8 cellular contexts compared by ENCODE assay signal in the genomic region with DNA sequence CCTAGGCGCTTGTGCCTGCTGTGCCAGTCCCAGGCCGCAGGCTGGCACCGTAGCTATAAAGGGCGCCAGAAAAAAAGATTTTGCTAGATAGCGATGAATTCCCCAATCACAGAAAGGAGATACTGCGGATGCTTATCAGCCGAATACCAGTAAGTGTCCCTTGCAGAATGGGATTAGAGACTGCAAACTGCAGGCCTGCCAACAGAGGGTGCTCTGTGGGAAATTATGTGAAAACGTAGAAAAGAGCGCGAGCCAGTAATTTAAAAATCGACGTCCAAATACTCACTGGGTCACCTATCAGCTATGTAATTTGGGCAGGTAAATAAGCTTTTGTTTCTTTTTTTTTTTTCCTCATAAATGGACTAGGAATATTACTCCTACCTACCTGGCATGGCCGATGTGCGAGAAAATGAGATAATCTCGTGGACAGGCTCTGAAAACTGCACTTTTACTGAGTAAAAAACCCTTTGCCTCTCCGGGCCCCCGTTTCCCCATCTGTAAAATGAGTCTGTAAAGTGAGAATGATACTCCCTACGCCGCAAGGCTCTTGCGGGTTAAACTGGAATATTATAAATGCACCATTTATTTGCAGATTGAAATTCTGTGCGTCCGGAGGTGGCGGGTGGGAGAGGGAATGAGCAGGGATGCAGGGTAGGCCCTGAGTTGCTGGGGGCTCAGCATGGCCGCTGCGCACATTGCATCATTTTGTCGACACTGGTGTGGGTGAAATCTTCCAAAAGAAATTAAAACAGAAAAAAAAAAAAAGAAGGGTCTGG. TPM values are rescaled to one million over a fixed set of nuclear protein-coding genes. Genes with fewer than 3 reads are reported as not detected.
DNase-seq lines count a peak whose midpoint lies in the region; ATAC-seq and TF ChIP-seq lines count a peak whose summit lies in the region.

No MANE protein-coding gene starts in this region.

- 9% methylated on average over 25 of the region's 26 CpGs for WGBS in HUES64
- WGBS in esophagus, 2 donors, result 5 to 6% methylated on average over 26 of the region's 26 CpGs

- H3K9ac ChIP-seq in HUES64 (ENCODE audit: low read depth, low read length) (peak overlapping the region; percentile 98), OCI-LY1 (ENCODE audit: low read length) (peak overlapping the region; percentile 87)

- peak overlapping the region; percentile 94 for H3K4me2 ChIP-seq in OCI-LY1 (ENCODE audit: low read length)

- no peaks in the 10 kb centered on the region for H3F3A ChIP-seq in OCI-LY1 (ENCODE audit: insufficient read depth, low read length)

- H3K4me3 ChIP-seq in HUES64 (ENCODE audit: low read length), result peak overlapping the region; percentile 97
- peak overlapping the region; percentile 99 for H3K4me3 ChIP-seq in OCI-LY1 (ENCODE audit: low read depth, low read length, poor library complexity, severe bottlenecking)
- H3K4me3 ChIP-seq in esophagus (ENCODE audit: low read depth in 1 of 2, low read length in 2 of 2), result peak overlapping the region; percentile 68 to 86

- H3K36me3 ChIP-seq in HUES64 (ENCODE audit: insufficient read depth, low read length) (peaks cover 7% of the 10 kb centered on the region), OCI-LY1 (ENCODE audit: insufficient read depth, low read length) (peaks cover 4% of the 10 kb centered on the region; the same call in 1 of the 2 replicates), esophagus (ENCODE audit: control insufficient read depth in 2 of 2, insufficient read depth in 2 of 2, low read length in 1 of 2) (no peaks in the 10 kb centered on the region)

- TF ChIP-seq CTCF in AG09319 (IDR thresholded peaks at IDR 0.05; ENCODE audit: low read depth, low read length) (peak; percentile 93), OCI-LY1 (IDR thresholded peaks at IDR 0.05; ENCODE audit: low read length) (peak; percentile 87)

- H3K27ac ChIP-seq in HUES64 (ENCODE audit: low read depth, low read length) (peak overlapping the region; percentile 95), OCI-LY1 (ENCODE audit: low read depth, low read length, poor library complexity, severe bottlenecking) (peak overlapping the region; percentile 85), esophagus (ENCODE audit: low read depth in 2 of 2, low read length in 1 of 2) (peak overlapping the region; percentile 94 to 95)

- H3K9me3 ChIP-seq in HUES64 (ENCODE audit: insufficient read depth, low read depth, low read length) (no peaks in the 10 kb centered on the region), OCI-LY1 (ENCODE audit: low read length) (no peaks in the 10 kb centered on the region), esophagus (ENCODE audit: control insufficient read depth in 2 of 2, insufficient read depth in 1 of 2, low read depth in 1 of 2, low read length in 1 of 2) (no peaks in the 10 kb centered on the region)

- no peaks in the 10 kb centered on the region for H3K27me3 ChIP-seq in HUES64 (ENCODE audit: insufficient read depth, low read length)
- no peaks in the 10 kb centered on the region for H3K27me3 ChIP-seq in OCI-LY1 (ENCODE audit: insufficient read depth, low read length)
- H3K27me3 ChIP-seq in esophagus (ENCODE audit: control insufficient read depth in 1 of 2, insufficient read depth in 2 of 2, low read length in 2 of 2), result no peaks in the 10 kb centered on the region

- H3K79me2 ChIP-seq in OCI-LY1 (ENCODE audit: insufficient read depth, low read length), result no peaks in the 10 kb centered on the region

- DNase-seq in AG09319 (ENCODE audit: extremely low read depth, low read depth) (peak; percentile 27), activated T-cell treated with anti-CD3 and anti-CD28 coated beads for 4 hours (peak; percentile 60), myocyte (ENCODE audit: low read depth) (peak; percentile 77)
- DNase-seq in stimulated activated naive CD4-positive, alpha-beta T cell (lab: John Stamatoyannopoulos, UW), result peak; percentile 25 to 70 (median 54)

- ATAC-seq in GM18907 (IDR thresholded peaks at IDR 0.05; ENCODE audit: unreplicated experiment), result peak; percentile 8

- H2AFZ ChIP-seq in OCI-LY1 (ENCODE audit: low read length), result no peak overlapping the region

- H3K9me2 ChIP-seq in OCI-LY1 (ENCODE audit: low read depth, low read length), result no peaks in the 10 kb centered on the region

- 0 out of 2 replicates have a peak, but pooled peaks cover 3% of the 10 kb centered on the region for H3K4me1 ChIP-seq in HUES64 (ENCODE audit: insufficient read depth, low read length)
- H3K4me1 ChIP-seq in OCI-LY1 (ENCODE audit: insufficient read depth, low read length, severe bottlenecking), result peaks cover 33% of the 10 kb centered on the region
- peaks cover 0 to 2% of the 10 kb centered on the region in 2 donors for H3K4me1 ChIP-seq in esophagus (ENCODE audit: control insufficient read depth in 2 of 2, insufficient read depth in 2 of 2, low read length in 1 of 2)

- H4K20me1 ChIP-seq in OCI-LY1 (ENCODE audit: insufficient read depth, low read length), result no peaks in the 10 kb centered on the region

RNA-seq across cellular contexts. Expression of gene COG1, which starts 1.2 kb away (rescaled TPM):
- 13.1 TPM for polyA plus RNA-seq in HUES64 (2013, experiment 1 of 2)
- 17.4 TPM for polyA plus RNA-seq in HUES64 (2013, experiment 2 of 2)
- 10 to 100 TPM; 11.0 to 13.0 TPM for polyA plus RNA-seq in esophagus
- total RNA-seq in myocyte, result 38.9 and 43.0 TPM in 2 replicates
- polyA plus RNA-seq in myocyte (2012), result 50.9 TPM

RNA-seq across cellular contexts. Expression of gene SSTR2, which starts 26.8 kb away (rescaled TPM):
- polyA plus RNA-seq in HUES64 (2013, experiment 1 of 2), result 1.2 TPM
- 1.4 TPM for polyA plus RNA-seq in HUES64 (2013, experiment 2 of 2)
- under 1 TPM; 0.02 to 0.06 TPM for polyA plus RNA-seq in esophagus
- total RNA-seq in myocyte, result 0.05 and 0.11 TPM in 2 replicates
- 0.05 TPM for polyA plus RNA-seq in myocyte (2012)

Comparison
In these comparisons a context has a peak if more than half of its experiments do, and no peak if none do; other contexts are left out.
1. Peak in every context shown above with its lines: DNase-seq, ATAC-seq, H3K4me3 ChIP-seq and H3K27ac ChIP-seq.
2. DNase-seq: peak in every context shown above with its lines; median percentile 77 in myocyte; 60 in activated T-cell treated with anti-CD3 and anti-CD28 coated beads for 4 hours; 54 in stimulated activated naive CD4-positive, alpha-beta T cell; 27 in AG09319.